ENCODE assay signal across 8 cellular contexts in genomic region chr11:14973621-14974020, GRCh38. TPM values are rescaled to one million over a fixed set of nuclear protein-coding genes. Genes with fewer than 3 reads are reported as not detected.
A peak's percentile ranks its signal among the peaks of the same experiment; 100 is the strongest.
DNase-seq lines count a peak whose midpoint lies in the region; ATAC-seq and FAIRE-seq lines count a peak whose summit lies in the region.

No MANE protein-coding gene starts in this region.

- H3K4me1 Mint-ChIP-seq in activated T-helper 1 cell treated with anti-CD3 and anti-CD28 coated beads, Interleukin-12 subunit alpha, Interleukin-12 subunit beta, Interleukin-2, Interleukin-4 antibody, amounts not matched to agents 30 ng/mL and 10 ng/mL and 1 ng/mL, durations not matched to agents 14 hours and 24 hours and 36 hours (ENCODE audit: low read depth): peaks cover 33% of the 10 kb centered on the region

- peak overlapping the region; percentile 1 for H3K4me3 ChIP-seq in iPS-11a (ENCODE audit: low read depth, low read length)

- H3K36me3 Mint-ChIP-seq in activated T-helper 1 cell treated with anti-CD3 and anti-CD28 coated beads, Interleukin-12 subunit alpha, Interleukin-12 subunit beta, Interleukin-2, Interleukin-4 antibody, amounts not matched to agents 30 ng/mL and 10 ng/mL and 1 ng/mL, durations not matched to agents 14 hours and 24 hours and 36 hours (ENCODE audit: low read depth): peaks cover 2% of the 10 kb centered on the region

- intact Hi-C loops in activated T-helper 1 cell treated with anti-CD3 and anti-CD28 coated beads, Interleukin-12 subunit alpha, Interleukin-12 subunit beta, Interleukin-2, Interleukin-4 antibody, amounts not matched to agents 30 ng/mL and 10 ng/mL and 1 ng/mL, durations not matched to agents 14 hours and 24 hours and 36 hours (cut with micrococcal nuclease): loop anchor here (1.0 to 10.0 kb wide), 5 partner anchors 33 to 1631 kb away; no protein-coding TSS in a partner anchor

- peak overlapping the region; percentile 73 for H3K4me3 Mint-ChIP-seq in activated T-helper 1 cell treated with anti-CD3 and anti-CD28 coated beads, Interleukin-12 subunit alpha, Interleukin-12 subunit beta, Interleukin-2, Interleukin-4 antibody, amounts not matched to agents 30 ng/mL and 10 ng/mL and 1 ng/mL, durations not matched to agents 14 hours and 24 hours and 36 hours

- peak overlapping the region; percentile 19 for H3K27ac Mint-ChIP-seq in activated T-helper 1 cell treated with anti-CD3 and anti-CD28 coated beads, Interleukin-12 subunit alpha, Interleukin-12 subunit beta, Interleukin-2, Interleukin-4 antibody, amounts not matched to agents 30 ng/mL and 10 ng/mL and 1 ng/mL, durations not matched to agents 14 hours and 24 hours and 36 hours

- no peak for FAIRE-seq in GM19239 (lab: Jason Lieb, UNC)

- H3K27me3 Mint-ChIP-seq in activated T-helper 1 cell treated with anti-CD3 and anti-CD28 coated beads, Interleukin-12 subunit alpha, Interleukin-12 subunit beta, Interleukin-2, Interleukin-4 antibody, amounts not matched to agents 30 ng/mL and 10 ng/mL and 1 ng/mL, durations not matched to agents 14 hours and 24 hours and 36 hours (ENCODE audit: insufficient read depth): peaks cover 74% of the 10 kb centered on the region

- ATAC-seq in HG02938 (IDR thresholded peaks at IDR 0.05; ENCODE audit: unreplicated experiment): peak; percentile 48

- H3K9me3 Mint-ChIP-seq in activated T-helper 1 cell treated with anti-CD3 and anti-CD28 coated beads, Interleukin-12 subunit alpha, Interleukin-12 subunit beta, Interleukin-2, Interleukin-4 antibody, amounts not matched to agents 30 ng/mL and 10 ng/mL and 1 ng/mL, durations not matched to agents 14 hours and 24 hours and 36 hours: no peaks in the 10 kb centered on the region

- DNase-seq in GM03348 (ENCODE audit: low spot score) (peak; percentile 41), GM19239 (ENCODE audit: insufficient read length, low spot score) (no peak), NCI-H2171 (lab: John Stamatoyannopoulos, UW) (no peak), kidney tubule cell (ENCODE audit: low spot score) (no peak)
- DNase-seq in activated T-helper 1 cell treated with anti-CD3 and anti-CD28 coated beads, Interleukin-12 subunit alpha, Interleukin-12 subunit beta, Interleukin-2, Interleukin-4 antibody, amounts not matched to agents 30 ng/mL and 10 ng/mL and 1 ng/mL, durations not matched to agents 14 hours and 24 hours and 36 hours (ENCODE audit: low spot score): no peak
- DNase-seq in stimulated activated CD4-positive, alpha-beta T cell treated with anti-CD3 and anti-CD28 coated beads, Interleukin-4, amount 100 ng/mL, for 48 hours (ENCODE audit: low read depth in 2 of 2): peak; percentile 19 to 22

RNA-seq across cellular contexts. Expression of gene CALCA, which starts 1.5 kb away (rescaled TPM):
- total RNA-seq in activated T-helper 1 cell treated with anti-CD3 and anti-CD28 coated beads, Interleukin-12 subunit alpha, Interleukin-12 subunit beta, Interleukin-2, Interleukin-4 antibody, amounts not matched to agents 30 ng/mL and 10 ng/mL and 1 ng/mL, durations not matched to agents 14 hours and 24 hours and 36 hours: not detected in 2 replicates

Comparison
In these comparisons a context has a peak if more than half of its experiments do, and no peak if none do; other contexts are left out.
1. DNase-seq: peak in GM03348 (single experiment) and stimulated activated CD4-positive, alpha-beta T cell treated with anti-CD3 and anti-CD28 coated beads, Interleukin-4, amount 100 ng/mL, for 48 hours (2 of 2); none in activated T-helper 1 cell treated with anti-CD3 and anti-CD28 coated beads, Interleukin-12 subunit alpha, Interleukin-12 subunit beta, Interleukin-2, Interleukin-4 antibody, amounts not matched to agents 30 ng/mL and 10 ng/mL and 1 ng/mL, durations not matched to agents 14 hours and 24 hours and 36 hours (single experiment), GM19239 (single experiment), NCI-H2171 (single experiment) and kidney tubule cell (single experiment).